ENCODE assay signal across 1 cellular context in genomic region chr17:4938069-4938491, GRCh38.
TF ChIP-seq lines count a peak whose summit lies in the region.

No MANE protein-coding gene starts in this region.

TF ChIP-seq in A549, 52 proteins besides CTCF, POLR2A, EP300 and RAD21 (continued from another document):
- TF ChIP-seq KDM5A (IDR thresholded peaks at IDR 0.05) (no peak), HMGXB4 (CRISPR knock-in tag; IDR thresholded peaks at IDR 0.05; ENCODE audit: borderline replicate concordance) (no peak), BCL3 (IDR thresholded peaks at IDR 0.05) (no peak), CHD4 (IDR thresholded peaks at IDR 0.05; ENCODE audit: borderline replicate concordance) (no peak), NFE2L2 (conservative IDR thresholded peaks at IDR 0.05; ENCODE audit: low read length) (no peak), TFCP2L1 (CRISPR knock-in tag; IDR thresholded peaks at IDR 0.05) (no peak), MYC (IDR thresholded peaks at IDR 0.05; ENCODE audit: borderline replicate concordance, low read length) (no peak), HOXB13 (CRISPR knock-in tag; IDR thresholded peaks at IDR 0.05; ENCODE audit: low read depth) (no peak), EHF (CRISPR knock-in tag; IDR thresholded peaks at IDR 0.05) (no peak), GATA3 (IDR thresholded peaks at IDR 0.05; ENCODE audit: borderline replicate concordance) (no peak), MAFK (IDR thresholded peaks at IDR 0.05; ENCODE audit: partially characterized antibody) (no peak), NR3C1 (IDR thresholded peaks at IDR 0.05) (no peak), HOXB5 (CRISPR knock-in tag; IDR thresholded peaks at IDR 0.05) (no peak), SREBF2 (IDR thresholded peaks at IDR 0.05) (no peak), ZSCAN20 (CRISPR knock-in tag; IDR thresholded peaks at IDR 0.05) (no peak)
